ENCODE assay signal across 2 cellular contexts in genomic region chr21:42637602-42638041, GRCh38.
TF ChIP-seq lines count a peak whose summit lies in the region.

No MANE protein-coding gene starts in this region.

TF ChIP-seq in H1, 55 proteins besides CTCF, POLR2A, EP300 and RAD21:
- TF ChIP-seq FOSL1 (IDR thresholded peaks at IDR 0.05; ENCODE audit: insufficient read depth, low read depth, low read length) (no peak), RFX5 (IDR thresholded peaks at IDR 0.05; ENCODE audit: borderline replicate concordance, low read depth, low read length) (no peak), TAF1 (IDR thresholded peaks at IDR 0.05; ENCODE audit: low read depth, low read length) (no peak), ZNF274 (IDR thresholded peaks at IDR 0.05; ENCODE audit: borderline replicate concordance, extremely low read depth, low read length) (no peak), EZH2 (IDR thresholded peaks at IDR 0.05; ENCODE audit: low read depth, low read length, severe bottlenecking) (no peak), JUN (IDR thresholded peaks at IDR 0.05; ENCODE audit: low read depth, low read length) (no peak)

TF ChIP-seq in SK-N-SH treated with all-trans-retinoic acid at 6 μM for 48 hours, 23 proteins besides CTCF, POLR2A, EP300 and RAD21:
- TF ChIP-seq SNAI2 (CRISPR knock-in tag; IDR thresholded peaks at IDR 0.05) (no peak), CSRNP3 (CRISPR knock-in tag; IDR thresholded peaks at IDR 0.05) (no peak), ZFP30 (CRISPR knock-in tag; IDR thresholded peaks at IDR 0.05) (no peak), ZNF565 (CRISPR knock-in tag; conservative IDR thresholded peaks at IDR 0.05; ENCODE audit: low read depth) (no peak)
TF ChIP-seq in SK-N-SH treated with all-trans-retinoic acid at 6 μM for 48 hours: peak in this region for 0.
